ENCODE assay signal across 13 cellular contexts in the genomic region with DNA sequence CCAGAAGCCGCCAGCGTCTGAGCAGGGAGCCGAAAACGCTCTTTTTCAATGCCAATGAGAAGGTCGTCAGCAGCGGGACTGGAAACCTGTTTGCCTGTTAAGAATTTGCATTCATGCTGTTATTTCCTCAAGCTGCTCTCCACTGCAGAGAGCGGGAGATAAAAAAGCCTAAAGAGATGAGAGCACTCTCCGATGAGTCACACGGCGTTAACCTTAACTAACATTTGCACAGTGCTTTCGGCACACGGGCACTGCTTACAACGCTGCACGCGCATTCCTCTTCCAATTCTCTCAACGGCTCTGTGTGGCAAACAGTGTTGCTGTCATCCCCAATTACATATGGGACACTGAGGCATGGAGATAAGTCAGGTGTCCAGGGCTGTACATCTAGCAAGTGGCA. TPM values are rescaled to one million over a fixed set of nuclear protein-coding genes. Genes with fewer than 3 reads are reported as not detected.
DNase-seq lines count a peak whose midpoint lies in the region; ATAC-seq and TF ChIP-seq lines count a peak whose summit lies in the region.
"Had no signal": no experiment of that assay in that cellular context is flagged by ENCODE, and none has a peak within 500 bp of the region (broad histone marks: within the 10 kb centered on the region; RNA-seq: fewer than 3 reads in every experiment).

No MANE protein-coding gene starts in this region.

- H3K36me3 ChIP-seq in H7 (replicated peaks; ENCODE audit: control insufficient read depth, insufficient read depth, low read length), result no peaks in the 10 kb centered on the region
- H3K36me3 ChIP-seq: tibial nerve had no signal

- TF ChIP-seq CTCF in AG10803 (conservative IDR thresholded peaks at IDR 0.05; ENCODE audit: low read length) (no peak), fibroblast of the aortic adventitia (IDR thresholded peaks at IDR 0.05; ENCODE audit: insufficient read depth, low read length) (no peak)

- no peaks in the 10 kb centered on the region for H3K27me3 ChIP-seq in H7 (ENCODE audit: control insufficient read depth, insufficient read depth, low read length)

- ATAC-seq in GM21723 (IDR thresholded peaks at IDR 0.05; ENCODE audit: unreplicated experiment) (no peak), HG03565 (IDR thresholded peaks at IDR 0.05; ENCODE audit: unreplicated experiment) (no peak)

- H3K4me3 ChIP-seq in AG10803 (ENCODE audit: low read length) (no peak overlapping the region), fibroblast of the aortic adventitia (ENCODE audit: low read depth, low read length) (no peak overlapping the region), H7 (ENCODE audit: insufficient read depth, low read depth, low read length) (no peak overlapping the region)
- H3K4me3 ChIP-seq: tibial nerve had no signal

- DNase-seq in AG10803 (ENCODE audit: low read depth), result peak; percentile 47
- DNase-seq in HCEC 1CT, result peak; percentile 48
- peak; percentile 64 for DNase-seq in RPMI7951 (ENCODE audit: low read depth)
- peak; percentile 41 for DNase-seq in fibroblast of the aortic adventitia (ENCODE audit: low read depth)
- no peak for DNase-seq in D341Med (ENCODE audit: low spot score)
- no peak for DNase-seq in H7
- DNase-seq: activated CD4-positive, alpha-beta T cell treated with anti-CD3 and anti-CD28 coated beads, Interleukin-2, amount 10 ng/mL, durations not matched to agents 7 days and 5 days; GOT3; kidney; NCI-H774 had no signal

RNA-seq across cellular contexts. Expression of a gene that starts 40.0 kb away (rescaled TPM):
- 14.2 and 16.6 TPM in 2 replicates for total RNA-seq in RPMI7951 (2014; rRNA removed; shearing (Covaris generic))
- 14.3 and 28.7 TPM in 2 replicates for total RNA-seq in fibroblast of the aortic adventitia (ENCODE audit: low replicate concordance)
- total RNA-seq in H7 (2014; rRNA removed; shearing (Covaris generic)), result 13.9 and 16.6 TPM in 2 replicates

Comparison
In these comparisons a context has a peak if more than half of its experiments do, and no peak if none do; other contexts are left out.
1. DNase-seq: peak in AG10803 (single experiment), HCEC 1CT (single experiment), RPMI7951 (single experiment) and fibroblast of the aortic adventitia (single experiment); none in D341Med (single experiment) and H7 (single experiment).